Comparison of ENCODE assay signal across 1 cellular context in the genomic region with DNA sequence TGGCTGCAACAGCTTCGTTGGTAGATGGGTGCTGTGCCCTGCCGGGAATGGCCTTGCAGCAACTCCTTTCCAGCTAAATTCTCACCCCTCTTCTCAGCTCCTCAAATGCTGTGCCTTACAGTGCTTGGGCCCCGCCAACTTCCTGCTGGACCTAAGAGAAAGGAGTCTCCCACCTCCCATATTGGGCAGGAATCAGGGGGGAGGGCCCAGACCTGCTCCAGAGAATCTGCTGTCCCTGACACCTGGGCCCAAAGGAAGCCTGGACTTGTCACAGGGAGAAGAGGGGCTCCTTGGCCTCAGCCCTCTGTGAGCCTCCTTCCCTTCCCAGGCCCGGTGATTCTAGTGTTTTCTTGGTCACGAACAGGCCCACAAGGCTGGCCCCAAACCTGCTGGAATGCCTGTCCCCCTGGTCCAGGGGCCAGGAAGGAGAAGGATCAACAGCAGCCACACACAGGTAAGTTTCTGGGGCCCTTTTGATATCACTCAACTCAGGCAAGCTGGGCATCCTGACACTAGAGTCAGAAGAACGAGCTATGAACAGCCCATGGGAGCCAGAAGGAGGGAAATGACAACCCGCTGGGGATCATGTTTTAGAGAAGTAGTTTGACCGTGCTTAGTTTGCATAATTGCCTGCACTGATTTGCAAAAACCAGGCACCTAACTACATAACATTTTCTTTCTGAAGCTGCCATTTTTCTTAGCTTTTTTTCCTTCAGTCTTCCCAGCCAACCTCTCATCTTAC.
TF ChIP-seq lines count a peak whose summit lies in the region.

No MANE protein-coding gene starts in this region.

TF ChIP-seq in SK-N-SH, 30 proteins besides CTCF, POLR2A, EP300 and RAD21 (continued from another document):
- TF ChIP-seq USF2 (IDR thresholded peaks at IDR 0.05; ENCODE audit: borderline replicate concordance, low read depth, low read length): no peak
- TF ChIP-seq ZBTB33 (IDR thresholded peaks at IDR 0.05; ENCODE audit: borderline replicate concordance, low read depth): no peak
- TF ChIP-seq EZH2phosphoT487 (IDR thresholded peaks at IDR 0.05; ENCODE audit: borderline replicate concordance, low read depth): no peak
